Comparison of ENCODE assay signal across 1 cellular context in the genomic region with DNA sequence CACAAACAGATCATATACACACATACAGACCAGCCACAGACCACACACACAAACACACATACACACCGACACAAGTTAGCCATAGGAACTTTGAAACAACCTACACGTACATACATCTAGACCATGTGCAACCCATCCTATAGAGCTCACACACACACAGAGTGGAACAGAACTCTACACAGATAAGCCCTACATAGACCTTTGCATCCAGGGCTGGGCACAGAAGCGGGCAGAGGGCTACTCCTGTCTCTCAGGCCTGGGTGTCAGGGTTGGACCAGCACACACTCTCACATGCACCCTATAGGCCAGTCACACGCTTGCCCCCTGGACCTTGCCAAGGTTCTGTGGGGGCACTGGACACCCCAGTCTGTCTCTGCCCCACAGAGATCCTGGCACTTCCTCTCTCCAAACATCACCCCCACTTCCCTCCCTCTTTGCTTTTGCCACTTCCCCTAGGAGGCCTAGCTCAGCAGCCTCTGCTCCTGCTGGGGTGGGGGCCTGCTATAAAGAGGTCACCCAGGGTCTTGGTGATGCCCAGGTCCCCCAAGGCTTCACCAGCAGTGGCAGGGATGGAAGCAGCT.
TF ChIP-seq lines count a peak whose summit lies in the region.

No MANE protein-coding gene starts in this region.

TF ChIP-seq in HEK293, 187 proteins besides CTCF, POLR2A, EP300 and RAD21:
- TF ChIP-seq ZNF341 (tag by site-specific recombination; IDR thresholded peaks at IDR 0.05; ENCODE audit: low read depth) (peak; percentile 64), GLIS1 (tag by site-specific recombination; IDR thresholded peaks at IDR 0.05) (peak; percentile 92), ZNF221 (tag by site-specific recombination; IDR thresholded peaks at IDR 0.05; ENCODE audit: borderline replicate concordance) (no peak), ZNF2 (tag by site-specific recombination; IDR thresholded peaks at IDR 0.05) (0 out of 2 replicates have a peak, but pooled peaks have one; percentile 5), ZFP3 (tag by site-specific recombination; IDR thresholded peaks at IDR 0.05; ENCODE audit: low read depth) (no peak), ZIC2 (tag by site-specific recombination; IDR thresholded peaks at IDR 0.05) (peak; percentile 66), GLIS2 (tag by site-specific recombination; IDR thresholded peaks at IDR 0.05) (peak; percentile 51; the same call in 1 of the 2 replicates), ZXDB (tag by site-specific recombination; IDR thresholded peaks at IDR 0.05) (no peak), ZFP69B (tag by site-specific recombination; IDR thresholded peaks at IDR 0.05) (peak; percentile 32; the same call in 1 of the 2 replicates)
- TF ChIP-seq, protein P1, sequence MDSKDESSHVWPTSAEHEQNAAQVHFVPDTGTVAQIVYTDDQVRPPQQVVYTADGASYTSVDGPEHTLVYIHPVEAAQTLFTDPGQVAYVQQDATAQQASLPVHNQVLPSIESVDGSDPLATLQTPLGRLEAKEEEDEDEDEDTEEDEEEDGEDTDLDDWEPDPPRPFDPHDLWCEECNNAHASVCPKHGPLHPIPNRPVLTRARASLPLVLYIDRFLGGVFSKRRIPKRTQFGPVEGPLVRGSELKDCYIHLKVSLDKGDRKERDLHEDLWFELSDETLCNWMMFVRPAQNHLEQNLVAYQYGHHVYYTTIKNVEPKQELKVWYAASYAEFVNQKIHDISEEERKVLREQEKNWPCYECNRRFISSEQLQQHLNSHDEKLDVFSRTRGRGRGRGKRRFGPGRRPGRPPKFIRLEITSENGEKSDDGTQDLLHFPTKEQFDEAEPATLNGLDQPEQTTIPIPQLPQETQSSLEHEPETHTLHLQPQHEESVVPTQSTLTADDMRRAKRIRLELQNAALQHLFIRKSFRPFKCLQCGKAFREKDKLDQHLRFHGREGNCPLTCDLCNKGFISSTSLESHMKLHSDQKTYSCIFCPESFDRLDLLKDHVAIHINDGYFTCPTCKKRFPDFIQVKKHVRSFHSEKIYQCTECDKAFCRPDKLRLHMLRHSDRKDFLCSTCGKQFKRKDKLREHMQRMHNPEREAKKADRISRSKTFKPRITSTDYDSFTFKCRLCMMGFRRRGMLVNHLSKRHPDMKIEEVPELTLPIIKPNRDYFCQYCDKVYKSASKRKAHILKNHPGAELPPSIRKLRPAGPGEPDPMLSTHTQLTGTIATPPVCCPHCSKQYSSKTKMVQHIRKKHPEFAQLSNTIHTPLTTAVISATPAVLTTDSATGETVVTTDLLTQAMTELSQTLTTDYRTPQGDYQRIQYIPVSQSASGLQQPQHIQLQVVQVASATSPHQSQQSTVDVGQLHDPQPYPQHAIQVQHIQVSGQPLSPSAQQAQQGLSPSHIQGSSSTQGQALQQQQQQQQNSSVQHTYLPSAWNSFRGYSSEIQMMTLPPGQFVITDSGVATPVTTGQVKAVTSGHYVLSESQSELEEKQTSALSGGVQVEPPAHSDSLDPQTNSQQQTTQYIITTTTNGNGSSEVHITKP (tag by site-specific recombination; IDR thresholded peaks at IDR 0.05) = 0 out of 2 replicates have a peak, but pooled peaks have one; percentile 10
TF ChIP-seq in HEK293: peak in this region for 7.
